ENCODE assay signal across 10 cellular contexts in the genomic region with DNA sequence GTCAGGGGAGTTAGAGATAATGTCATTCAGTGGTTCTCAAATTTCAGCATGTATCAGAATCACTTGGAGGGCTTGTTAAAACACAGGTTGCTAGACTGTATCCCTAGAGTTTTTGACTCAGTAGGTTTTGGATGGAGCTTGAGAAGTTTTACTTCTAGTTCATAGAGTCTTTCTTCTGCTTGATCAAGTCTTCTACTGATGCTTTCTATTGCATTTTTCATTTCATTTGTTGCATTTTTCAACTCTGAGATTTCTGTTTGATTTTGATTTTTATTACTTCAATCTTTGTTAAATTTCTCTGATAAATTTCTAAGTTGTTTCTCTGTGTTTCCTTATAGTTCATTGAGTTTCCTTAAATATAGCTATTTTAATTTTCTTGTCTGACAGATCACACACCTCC.
"Had no signal": no experiment of that assay in that cellular context is flagged by ENCODE, and none has a peak within 500 bp of the region (broad histone marks: within the 10 kb centered on the region; RNA-seq: fewer than 3 reads in every experiment).

No MANE protein-coding gene starts in this region.

- H3K9ac ChIP-seq: GM23248, KMS-11 had no signal

- H3K4me2 ChIP-seq: KMS-11 had no signal

- DNase-seq: GM23248, GOT3, H7, IMR-90, Karpas-422, KBM-7 had no signal

- ATAC-seq: HCT116 had no signal

- H3K4me3 ChIP-seq: GM23248, HAP-1 had no signal

- H3K36me3 ChIP-seq: HAP-1 had no signal

- H2AFZ ChIP-seq: GM23248 had no signal

- H3K9me3 ChIP-seq: HAP-1 had no signal

- H3K4me1 ChIP-seq: HAP-1 had no signal

- H3K27ac ChIP-seq: GM23248, HL-60, KMS-11 had no signal
